17 cellular contexts compared by ENCODE assay signal in genomic region chr7:116872026-116872425, GRCh38. TPM values are rescaled to one million over a fixed set of nuclear protein-coding genes. Genes with fewer than 3 reads are reported as not detected.
DNase-seq lines count a peak whose midpoint lies in the region; ATAC-seq and TF ChIP-seq lines count a peak whose summit lies in the region.
"Had no signal": no experiment of that assay in that cellular context is flagged by ENCODE, and none has a peak within 500 bp of the region (broad histone marks: within the 10 kb centered on the region; RNA-seq: fewer than 3 reads in every experiment).

No MANE protein-coding gene starts in this region.

- H3K4me3 ChIP-seq in spleen = peak overlapping the region in 1 of 8 donors; percentile 2
- H3K4me3 ChIP-seq: SK-N-MC had no signal

- H3K4me1 ChIP-seq in spleen = peaks cover 56 to 100% (median 90%) of the 10 kb centered on the region in 6 donors

- H3K36me3 Mint-ChIP-seq in activated naive CD4-positive, alpha-beta T cell treated with anti-CD3 and anti-CD28 coated beads for 36 hours (ENCODE audit: low read depth) = peaks cover 20% of the 10 kb centered on the region
- H3K36me3 Mint-ChIP-seq in T-cell = peaks cover 15% of the 10 kb centered on the region

- no peaks in the 10 kb centered on the region for H3K27me3 Mint-ChIP-seq in activated naive CD4-positive, alpha-beta T cell treated with anti-CD3 and anti-CD28 coated beads for 36 hours (ENCODE audit: low read depth)
- H3K27me3 Mint-ChIP-seq in T-cell = no peaks in the 10 kb centered on the region
- H3K27me3 Mint-ChIP-seq: IgD-negative memory B cell had no signal

- POLR2A ChIA-PET in T-cell (lab: Charles Lee) = no interaction called here

- ATAC-seq in T-cell (replicated peaks in 1 of 4) = no peak

- CTCF ChIA-PET in activated naive CD4-positive, alpha-beta T cell treated with anti-CD3 and anti-CD28 coated beads for 36 hours (lab: Charles Lee) = no interaction called here
- CTCF ChIA-PET in T-cell (lab: Charles Lee) = no interaction called here

- intact Hi-C loops in activated naive CD4-positive, alpha-beta T cell treated with anti-CD3 and anti-CD28 coated beads for 36 hours (cut with micrococcal nuclease) = loop anchor here (1.0 kb wide), 1 partner anchor 10 kb away; the partner anchor contains the start of gene CAPZA2
- intact Hi-C loops in spleen (cut with DNase I; ENCODE audit: low total_unique reads) = no loop called here

- no peaks in the 10 kb centered on the region for H3K9me3 ChIP-seq in spleen

- WGBS in spleen, 5 donors = 6 to 13% (median 9%) methylated on average over 1 of the region's 1 CpG

- no peak overlapping the region for H3K4me3 Mint-ChIP-seq in activated naive CD4-positive, alpha-beta T cell treated with anti-CD3 and anti-CD28 coated beads for 36 hours
- H3K4me3 Mint-ChIP-seq in T-cell = peak overlapping the region; percentile 19 to 49 (median 27)

- peaks cover 71% of the 10 kb centered on the region for H3K4me1 Mint-ChIP-seq in activated naive CD4-positive, alpha-beta T cell treated with anti-CD3 and anti-CD28 coated beads for 36 hours (ENCODE audit: low read depth)
- peaks cover 69 to 77% (median 76%) of the 10 kb centered on the region in 3 donors for H3K4me1 Mint-ChIP-seq in T-cell

- no peaks in the 10 kb centered on the region for H3K9me3 Mint-ChIP-seq in activated naive CD4-positive, alpha-beta T cell treated with anti-CD3 and anti-CD28 coated beads for 36 hours
- no peaks in the 10 kb centered on the region for H3K9me3 Mint-ChIP-seq in T-cell
- H3K9me3 Mint-ChIP-seq: IgD-negative memory B cell had no signal

- TF ChIP-seq CTCF in spleen (IDR thresholded peaks at IDR 0.05 in 8 of 11, conservative IDR thresholded peaks at IDR 0.05 in 3 of 11) = no peak

- H3K27me3 ChIP-seq in spleen (replicated peaks in 1 of 7) = no peaks in the 10 kb centered on the region

- H3K27ac ChIP-seq in spleen = peak overlapping the region in 7 of 8 donors; percentile 63 to 80 (median 71)
- H3K27ac ChIP-seq: parathyroid adenoma, SK-N-MC had no signal

- peaks cover 0 to 34% (median 0%) of the 10 kb centered on the region in 6 donors for H3K36me3 ChIP-seq in spleen

- no peak for DNase-seq in activated naive CD4-positive, alpha-beta T cell treated with anti-CD3 and anti-CD28 coated beads for 36 hours
- no peak for DNase-seq in activated naive CD4-positive, alpha-beta T cell treated with Interleukin-2 at 50 U/mL for 16 hours
- DNase-seq in T-cell (no peak), fibroblast of peridontal ligament (ENCODE audit: extremely low read depth) (peak; percentile 8), spleen (no peak), DMS53 (lab: John Stamatoyannopoulos, UW) (no peak), glomerular visceral epithelial cell (ENCODE audit: extremely low spot score) (no peak), HCEC 1CT (no peak)
- DNase-seq: activated gamma-delta T cell; cerebellar nuclear complex; NCI-H1092 treated with DMSO at 0.1 percent for 48 hours; NCI-H345; stimulated activated CD4-positive, alpha-beta T cell treated with anti-CD3 and anti-CD28 coated beads, Interleukin-1b, Interleukin-23, amount 100 ng/mL, for 48 hours; stimulated activated CD8-positive, alpha-beta memory T cell treated with anti-CD3 and anti-CD28 coated beads, Interleukin-4, amount 100 ng/mL, for 48 hours had no signal

- H3K27ac Mint-ChIP-seq in activated naive CD4-positive, alpha-beta T cell treated with anti-CD3 and anti-CD28 coated beads for 36 hours = peak overlapping the region; percentile 83
- peak overlapping the region; percentile 68 to 79 for H3K27ac Mint-ChIP-seq in T-cell

- no peak for TF ChIP-seq POLR2A in spleen (IDR thresholded peaks at IDR 0.05)

RNA-seq across cellular contexts. Expression of gene CAPZA2, which starts 9.6 kb away (rescaled TPM):
- total RNA-seq in activated naive CD4-positive, alpha-beta T cell treated with anti-CD3 and anti-CD28 coated beads for 36 hours = 100 to 1,000 TPM; 127 to 164 TPM
- total RNA-seq in T-cell (100 to 1,000 TPM in 2 of 5 donors, 10 to 100 TPM in 3; 93.3 to 111 (median 95.6) TPM), spleen (100 to 1,000 TPM; 117 to 263 (median 186) TPM)
- 10 to 100 TPM; 27.6 to 68.1 (median 38.6) TPM for polyA plus RNA-seq in spleen
